8 cellular contexts compared by ENCODE assay signal in genomic region chr1:40040511-40041465, GRCh38. TPM values are rescaled to one million over a fixed set of nuclear protein-coding genes. Genes with fewer than 3 reads are reported as not detected.
DNase-seq lines count a peak whose midpoint lies in the region; ATAC-seq and TF ChIP-seq lines count a peak whose summit lies in the region.

Gene CAP1, plus strand, starts transcription at chr1:40040729. Its CDS starts 18,618 bp downstream, at chr1:40059347.

- no peaks in the 10 kb centered on the region for H3K27me3 ChIP-seq in ovary
- no peaks in the 10 kb centered on the region for H3K27me3 ChIP-seq in tibial artery

- TF ChIP-seq POLR2A in ovary (IDR thresholded peaks at IDR 0.05): no peak

- H3K27ac ChIP-seq in ovary (peak within 1 kb of the TSS; percentile 57 to 89), tibial artery (peak within 1 kb of the TSS; percentile 96 to 99)

- intact Hi-C loops in head of caudate nucleus (cut with DNase I) (no loop called here), ovary (cut with DNase I) (no loop called here), tibial artery (cut with DNase I; ENCODE audit: low total_unique reads) (no loop called here)

- H3K4me3 ChIP-seq in ovary (peak within 1 kb of the TSS; percentile 99), tibial artery (peak within 1 kb of the TSS; percentile 83 to 97)

- peaks cover 2% of the 10 kb centered on the region for H3K4me1 ChIP-seq in ovary (ENCODE audit: insufficient read depth)
- H3K4me1 ChIP-seq in tibial artery: peaks cover 0 to 75% (median 61%) of the 10 kb centered on the region in 4 donors

- H3K9me3 ChIP-seq in ovary: no peaks in the 10 kb centered on the region
- H3K9me3 ChIP-seq in tibial artery: no peaks in the 10 kb centered on the region

- DNase-seq in GM10266 (ENCODE audit: extremely low spot score) (peak; percentile 96), NCI-H1105 treated with DMSO at 0.1 percent for 48 hours (lab: John Stamatoyannopoulos, UW) (peak; percentile 97), SW 1271 (lab: John Stamatoyannopoulos, UW) (peak; percentile 85 to 93), head of caudate nucleus (peak; percentile 97 to 100 (median 99)), ovary (peak; percentile 99 to 100 (median 99)), tibial artery (peak; percentile 99 to 100)
- peak; percentile 100 for DNase-seq in activated naive CD8-positive, alpha-beta T cell treated with anti-CD3 and anti-CD28 coated beads, Interleukin-2, amount 50 U/mL, for 16 hours (ENCODE audit: low read depth, low spot score)

- WGBS in ovary, 3 donors: 1% methylated on average over 50 to 65 of the region's 65 CpGs

- ATAC-seq in HG02642 (IDR thresholded peaks at IDR 0.05; ENCODE audit: poor library complexity, unreplicated experiment): peak; percentile 88

- no peak for TF ChIP-seq EP300 in ovary (IDR thresholded peaks at IDR 0.05)

- H3K36me3 ChIP-seq in ovary (no peaks in the 10 kb centered on the region), tibial artery (no peaks in the 10 kb centered on the region)

- TF ChIP-seq CTCF in GM10266 (IDR thresholded peaks at IDR 0.05; ENCODE audit: control insufficient read depth, insufficient read depth, low read depth, missing control alignments) (no peak), ovary (IDR thresholded peaks at IDR 0.05) (no peak), tibial artery (IDR thresholded peaks at IDR 0.05) (no peak)

RNA-seq across cellular contexts. Expression of gene CAP1, which starts in this region (rescaled TPM):
- 100 to 1,000 TPM in 5 of 7 donors, 10 to 100 TPM in 2; 76.8 to 257 (median 194) TPM for total RNA-seq in ovary
- 100 to 1,000 TPM; 110 to 325 TPM for polyA plus RNA-seq in ovary

Comparison
In these comparisons a context has a peak if more than half of its experiments do, and no peak if none do; other contexts are left out.
1. Peak in every context shown above with its lines: DNase-seq, ATAC-seq, H3K4me3 ChIP-seq and H3K27ac ChIP-seq.